18 cellular contexts compared by ENCODE assay signal in genomic region chr11:47348131-47348802, GRCh38. TPM values are rescaled to one million over a fixed set of nuclear protein-coding genes. Genes with fewer than 3 reads are reported as not detected.
"Had no signal": no experiment of that assay in that cellular context is flagged by ENCODE, and none has a peak within 500 bp of the region (broad histone marks: within the 10 kb centered on the region; RNA-seq: fewer than 3 reads in every experiment).

No MANE protein-coding gene starts in this region.

- H3K4me1 ChIP-seq: SJSA1 had no signal

- DNase-seq: activated CD4-positive, alpha-beta T cell treated with anti-CD3 and anti-CD28 coated beads, Interleukin-2, amount 50 U/mL, for 4 hours; activated CD4-positive, CD25-positive, alpha-beta regulatory T cell treated with anti-CD3 and anti-CD28 coated beads, Interleukin-2, amount 50 U/mL, for 72 hours; activated CD8-positive, alpha-beta memory T cell treated with anti-CD3 and anti-CD28 coated beads, Interleukin-2, amount 10 ng/mL, durations not matched to agents 7 days and 5 days; activated effector memory CD4-positive, alpha-beta T cell treated with Interleukin-2 at 50 U/mL for 16 hours; activated naive CD4-positive, alpha-beta T cell treated with Interleukin-2 at 50 U/mL for 16 hours; activated naive CD8-positive, alpha-beta T cell treated with anti-CD3 and anti-CD28 coated beads for 36 hours; activated T-cell treated with anti-CD3 and anti-CD28 coated beads, Interleukin-2, amount 50 U/mL, for 24 hours; NCI-H1436 treated with DMSO at 0.1 percent for 48 hours; NCI-H187; NCI-H2227 treated with DMSO at 0.1 percent for 48 hours; NCI-H446 treated with DMSO at 0.1 percent for 48 hours; NCI-H524 treated with DMSO at 0.1 percent for 48 hours; NCI-H748 treated with DMSO at 0.1 percent for 48 hours; T-helper 9 cell had no signal

- H3K9me3 ChIP-seq: SJSA1 had no signal

- H3K36me3 ChIP-seq: brain microvascular endothelial cell, SJSA1 had no signal

- H3K27ac ChIP-seq: brain microvascular endothelial cell, SJSA1 had no signal

- H3K4me3 ChIP-seq: SJSA1 had no signal

RNA-seq across cellular contexts. Expression of gene MYBPC3, which starts 4.2 kb away (rescaled TPM):
- total RNA-seq: activated CD8-positive, alpha-beta memory T cell treated with anti-CD3 and anti-CD28 coated beads, Interleukin-2, amount 10 ng/mL, durations not matched to agents 7 days and 5 days; activated naive CD8-positive, alpha-beta T cell treated with anti-CD3 and anti-CD28 coated beads for 36 hours; activated T-helper 1 cell treated with anti-CD3 and anti-CD28 coated beads, Interleukin-12 subunit alpha, Interleukin-12 subunit beta, Interleukin-2, Interleukin-4 antibody, amounts not matched to agents 30 ng/mL and 10 ng/mL and 1 ng/mL, durations not matched to agents 14 hours and 24 hours and 36 hours; RPMI7951; SJSA1 had no signal

RNA-seq across cellular contexts. Expression of gene SPI1, which starts 30.1 kb away (rescaled TPM):
- total RNA-seq: activated CD8-positive, alpha-beta memory T cell treated with anti-CD3 and anti-CD28 coated beads, Interleukin-2, amount 10 ng/mL, durations not matched to agents 7 days and 5 days; activated T-helper 1 cell treated with anti-CD3 and anti-CD28 coated beads, Interleukin-12 subunit alpha, Interleukin-12 subunit beta, Interleukin-2, Interleukin-4 antibody, amounts not matched to agents 30 ng/mL and 10 ng/mL and 1 ng/mL, durations not matched to agents 14 hours and 24 hours and 36 hours; RPMI7951; SJSA1 had no signal
